In the genomic region with DNA sequence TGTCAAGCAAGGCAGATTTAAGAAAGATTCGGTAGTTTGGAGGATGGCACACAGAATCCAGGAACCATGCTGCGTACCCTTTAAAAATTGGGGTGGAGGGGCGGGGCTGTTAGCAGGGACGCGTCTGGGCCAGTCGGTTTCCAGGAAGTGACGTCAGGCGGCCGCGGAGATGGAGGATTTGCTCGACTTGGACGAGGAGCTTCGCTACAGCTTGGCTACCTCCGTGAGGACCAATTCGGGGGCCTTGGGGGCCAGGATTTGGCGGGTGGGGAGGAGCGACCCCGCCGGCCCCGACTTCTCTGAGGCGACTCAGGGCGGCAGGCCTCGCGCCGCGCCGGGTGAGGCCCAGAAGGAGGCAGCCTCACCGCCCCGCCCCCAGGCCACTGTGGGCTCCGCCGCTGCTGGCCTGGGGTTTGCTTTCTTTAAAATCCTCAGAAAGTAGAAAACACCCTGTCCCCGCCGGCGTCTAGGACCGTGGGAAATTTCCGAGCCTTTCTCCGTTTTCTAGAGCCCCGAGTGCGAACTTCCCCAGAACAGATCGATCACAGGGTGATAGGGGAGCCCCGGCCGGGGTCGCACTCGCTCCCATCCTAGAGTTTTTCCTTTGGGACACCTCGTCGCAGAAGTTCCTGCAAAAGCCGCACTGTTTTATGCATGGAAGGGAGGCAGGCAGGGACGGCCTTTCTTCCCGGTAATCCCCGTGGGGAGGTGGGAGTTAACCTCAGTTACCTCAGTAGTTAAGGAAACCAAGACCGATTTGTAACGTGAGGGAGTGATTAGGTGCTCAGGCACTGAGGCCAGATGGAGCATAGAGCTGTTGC, we compare ENCODE assay signal across 8 cellular contexts. TPM values are rescaled to one million over a fixed set of nuclear protein-coding genes. Genes with fewer than 3 reads are reported as not detected.
A peak's percentile ranks its signal among the peaks of the same experiment; 100 is the strongest.
DNase-seq lines count a peak whose midpoint lies in the region; ATAC-seq and TF ChIP-seq lines count a peak whose summit lies in the region.

A gene (plus strand): TSS at position 146 of the 821 bp plus-strand sequence. CDS start 24 bp downstream, at position 170.

- TF ChIP-seq RAD21 in liver (IDR thresholded peaks at IDR 0.05), result no peak

- no peaks in the 10 kb centered on the region for H3K9me3 ChIP-seq in liver (ENCODE audit: control insufficient read depth in 4 of 4, low read length in 3 of 4)

- peaks cover 0 to 4% (median 1%) of the 10 kb centered on the region in 4 donors for H3K36me3 ChIP-seq in liver (ENCODE audit: control insufficient read depth in 4 of 4, insufficient read depth in 3 of 4, low read depth in 1 of 4, low read length in 3 of 4)

- peak; percentile 65 for ATAC-seq in GM19043 (IDR thresholded peaks at IDR 0.05; ENCODE audit: low read depth, unreplicated experiment)
- peak; percentile 57 for ATAC-seq in HG03378 (IDR thresholded peaks at IDR 0.05; ENCODE audit: unreplicated experiment)

- peak within 1 kb of the TSS; percentile 89 to 95 for H3K9ac ChIP-seq in liver (ENCODE audit: low read depth in 1 of 2, low read length in 2 of 2)

- peak within 1 kb of the TSS; percentile 89 to 95 for H3K27ac ChIP-seq in liver (ENCODE audit: low read depth in 1 of 2, low read length in 2 of 2)

- peak; percentile 73 for DNase-seq in AG10803 (ENCODE audit: low read depth)
- peak; percentile 86 for DNase-seq in NCI-H748 (lab: John Stamatoyannopoulos, UW; ENCODE audit: unreplicated experiment)
- peak; percentile 91 to 94 for DNase-seq in activated CD4-positive, alpha-beta T cell treated with anti-CD3 and anti-CD28 coated beads, Interleukin-2, amount 50 U/mL, for 48 hours
- DNase-seq in dermis blood vessel endothelial cell, result peak; percentile 88
- peak; percentile 92 for DNase-seq in stimulated activated CD4-positive, alpha-beta T cell treated with anti-CD3 and anti-CD28 coated beads, Interleukin-4, amount 100 ng/mL, for 1 hour

- WGBS in liver, result under 1% methylated on average over 52 of the region's 52 CpGs

- H3K4me1 ChIP-seq in liver (ENCODE audit: control insufficient read depth in 4 of 4, insufficient read depth in 4 of 4, low read length in 3 of 4), result peaks cover 10 to 65% (median 38%) of the 10 kb centered on the region in 4 donors

- no peaks in the 10 kb centered on the region for H3K27me3 ChIP-seq in liver (ENCODE audit: control insufficient read depth in 4 of 4, insufficient read depth in 4 of 4, low read length in 3 of 4)

- TF ChIP-seq CTCF in AG10803 (conservative IDR thresholded peaks at IDR 0.05; ENCODE audit: low read length) (no peak), liver (IDR thresholded peaks at IDR 0.05; ENCODE audit: low read depth, low read length, missing input control) (peak; percentile 4)

- peak within 1 kb of the TSS; percentile 90 for H3K4me3 ChIP-seq in AG10803 (ENCODE audit: low read length)
- H3K4me3 ChIP-seq in liver (ENCODE audit: low read depth in 1 of 3, low read length in 3 of 3), result peak within 1 kb of the TSS; percentile 81 to 99 (median 94)

TF ChIP-seq in liver, 16 proteins besides CTCF, POLR2A, EP300 and RAD21:
- no peak for TF ChIP-seq FOXA2 (IDR thresholded peaks at IDR 0.05)
- TF ChIP-seq YY1 (IDR thresholded peaks at IDR 0.05), result peak; percentile 49
- TF ChIP-seq, protein P1, sequence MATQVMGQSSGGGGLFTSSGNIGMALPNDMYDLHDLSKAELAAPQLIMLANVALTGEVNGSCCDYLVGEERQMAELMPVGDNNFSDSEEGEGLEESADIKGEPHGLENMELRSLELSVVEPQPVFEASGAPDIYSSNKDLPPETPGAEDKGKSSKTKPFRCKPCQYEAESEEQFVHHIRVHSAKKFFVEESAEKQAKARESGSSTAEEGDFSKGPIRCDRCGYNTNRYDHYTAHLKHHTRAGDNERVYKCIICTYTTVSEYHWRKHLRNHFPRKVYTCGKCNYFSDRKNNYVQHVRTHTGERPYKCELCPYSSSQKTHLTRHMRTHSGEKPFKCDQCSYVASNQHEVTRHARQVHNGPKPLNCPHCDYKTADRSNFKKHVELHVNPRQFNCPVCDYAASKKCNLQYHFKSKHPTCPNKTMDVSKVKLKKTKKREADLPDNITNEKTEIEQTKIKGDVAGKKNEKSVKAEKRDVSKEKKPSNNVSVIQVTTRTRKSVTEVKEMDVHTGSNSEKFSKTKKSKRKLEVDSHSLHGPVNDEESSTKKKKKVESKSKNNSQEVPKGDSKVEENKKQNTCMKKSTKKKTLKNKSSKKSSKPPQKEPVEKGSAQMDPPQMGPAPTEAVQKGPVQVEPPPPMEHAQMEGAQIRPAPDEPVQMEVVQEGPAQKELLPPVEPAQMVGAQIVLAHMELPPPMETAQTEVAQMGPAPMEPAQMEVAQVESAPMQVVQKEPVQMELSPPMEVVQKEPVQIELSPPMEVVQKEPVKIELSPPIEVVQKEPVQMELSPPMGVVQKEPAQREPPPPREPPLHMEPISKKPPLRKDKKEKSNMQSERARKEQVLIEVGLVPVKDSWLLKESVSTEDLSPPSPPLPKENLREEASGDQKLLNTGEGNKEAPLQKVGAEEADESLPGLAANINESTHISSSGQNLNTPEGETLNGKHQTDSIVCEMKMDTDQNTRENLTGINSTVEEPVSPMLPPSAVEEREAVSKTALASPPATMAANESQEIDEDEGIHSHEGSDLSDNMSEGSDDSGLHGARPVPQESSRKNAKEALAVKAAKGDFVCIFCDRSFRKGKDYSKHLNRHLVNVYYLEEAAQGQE (IDR thresholded peaks at IDR 0.05), result no peak
- TF ChIP-seq, protein P2, sequence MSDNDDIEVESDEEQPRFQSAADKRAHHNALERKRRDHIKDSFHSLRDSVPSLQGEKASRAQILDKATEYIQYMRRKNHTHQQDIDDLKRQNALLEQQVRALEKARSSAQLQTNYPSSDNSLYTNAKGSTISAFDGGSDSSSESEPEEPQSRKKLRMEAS (IDR thresholded peaks at IDR 0.05), result peak; percentile 58
- peak; percentile 70 to 87 for TF ChIP-seq GABPA (IDR thresholded peaks at IDR 0.05 in 1 of 2, conservative IDR thresholded peaks at IDR 0.05 in 1 of 2)
- TF ChIP-seq NR2F2 (IDR thresholded peaks at IDR 0.05), result no peak
- no peak for TF ChIP-seq TAF1 (conservative IDR thresholded peaks at IDR 0.05)
- no peak for TF ChIP-seq JUND (IDR thresholded peaks at IDR 0.05)
- no peak for TF ChIP-seq FOXA1 (IDR thresholded peaks at IDR 0.05)
- TF ChIP-seq SP1 (IDR thresholded peaks at IDR 0.05), result no peak

RNA-seq across cellular contexts. Expression of the gene that starts here (rescaled TPM):
- total RNA-seq in dermis blood vessel endothelial cell (18.6 and 28.4 TPM in 2 replicates), liver (10 to 100 TPM in 1 of 2 donors, 1 to 10 TPM in 1; 7.8 to 13.5 TPM)
- polyA plus RNA-seq in liver, result 10 to 100 TPM; 25.1 to 33.6 TPM

Comparison
In these comparisons a context has a peak if more than half of its experiments do, and no peak if none do; other contexts are left out.
1. Peak in every context shown above with its lines: DNase-seq, ATAC-seq, H3K4me3 ChIP-seq and H3K27ac ChIP-seq.